Comparison of ENCODE assay signal across 19 cellular contexts in genomic region chr5:12330993-12331588, GRCh38.
"Had no signal": no experiment of that assay in that cellular context is flagged by ENCODE, and none has a peak within 500 bp of the region (broad histone marks: within the 10 kb centered on the region; RNA-seq: fewer than 3 reads in every experiment).

No MANE protein-coding gene starts in this region.

- H3K36me3 Mint-ChIP-seq: natural killer cell treated with Interleukin-12 subunit alpha and Interleukin-12 subunit beta and Interleukin-15 and Interleukin-18, amount 100 ng/mL, for 72 hours; stimulated activated naive B cell treated with anti-CD40 and anti-IgM and Interleukin-4, amounts not matched to agents 10 μg/mL and 1 μg/mL and 100 μg/mL, for 72 hours had no signal

- H3K4me3 Mint-ChIP-seq: activated T-helper 1 cell treated with anti-CD3 and anti-CD28 coated beads, Interleukin-12 subunit alpha, Interleukin-12 subunit beta, Interleukin-2, Interleukin-4 antibody, amounts not matched to agents 30 ng/mL and 10 ng/mL and 1 ng/mL, durations not matched to agents 14 hours and 24 hours and 36 hours; effector memory CD8-positive, alpha-beta T cell; natural killer cell treated with Interleukin-12 subunit alpha and Interleukin-12 subunit beta and Interleukin-15 and Interleukin-18, amount 100 ng/mL, for 72 hours; stimulated activated naive B cell treated with anti-CD40 and anti-IgM and Interleukin-4, amounts not matched to agents 10 μg/mL and 1 μg/mL and 100 μg/mL, for 72 hours; T-helper 1 cell treated with Interleukin-12 subunit alpha and Interleukin-12 subunit beta and Interleukin-4 antibody, amounts not matched to agents 30 μg/mL and 1 μg/mL, for 36 hours had no signal

- H3K27me3 ChIP-seq: adrenal gland, foreskin keratinocyte, upper lobe of left lung had no signal

- H3K4me1 Mint-ChIP-seq: stimulated activated naive B cell treated with anti-CD40 and anti-IgM and Interleukin-4, amounts not matched to agents 10 μg/mL and 1 μg/mL and 100 μg/mL, for 72 hours had no signal

- H3K4me1 ChIP-seq: adrenal gland, foreskin keratinocyte, lower lobe of right lung, upper lobe of left lung had no signal

- H3K36me3 ChIP-seq: adrenal gland, lower lobe of right lung, thoracic aorta, upper lobe of left lung had no signal

- H3K27me3 Mint-ChIP-seq: effector memory CD8-positive, alpha-beta T cell; natural killer cell treated with Interleukin-12 subunit alpha and Interleukin-12 subunit beta and Interleukin-15 and Interleukin-18, amount 100 ng/mL, for 72 hours; stimulated activated naive B cell treated with anti-CD40 and anti-IgM and Interleukin-4, amounts not matched to agents 10 μg/mL and 1 μg/mL and 100 μg/mL, for 72 hours had no signal

- H3K27ac ChIP-seq: adrenal gland, epithelial cell of prostate, foreskin keratinocyte, lower lobe of right lung, thoracic aorta, upper lobe of left lung had no signal

- H3K4me3 ChIP-seq: adrenal gland, lower lobe of right lung, thoracic aorta, upper lobe of left lung had no signal

- DNase-seq: activated CD4-positive, alpha-beta T cell treated with anti-CD3 and anti-CD28 coated beads, Interleukin-2, amount 50 U/mL, for 1 hour; activated gamma-delta T cell treated with Interleukin-2 at 50 U/mL for 16 hours; activated T-cell treated with anti-CD3 and anti-CD28 coated beads for 4 hours; adrenal gland; effector memory CD8-positive, alpha-beta T cell; foreskin keratinocyte; hippocampal formation; left cardiac atrium; lower lobe of right lung; nucleus accumbens; posterior cingulate gyrus; stimulated activated naive B cell treated with anti-CD40 and anti-IgM and Interleukin-4, amounts not matched to agents 10 μg/mL and 1 μg/mL and 100 μg/mL, for 72 hours; upper lobe of left lung had no signal

- H3K27ac Mint-ChIP-seq: activated naive CD4-positive, alpha-beta T cell treated with anti-CD3 and anti-CD28 coated beads, Interleukin-2, amount 50 U/mL, for 72 hours; activated T-helper 1 cell treated with anti-CD3 and anti-CD28 coated beads, Interleukin-12 subunit alpha, Interleukin-12 subunit beta, Interleukin-2, Interleukin-4 antibody, amounts not matched to agents 30 ng/mL and 10 ng/mL and 1 ng/mL, durations not matched to agents 14 hours and 24 hours and 36 hours; effector memory CD8-positive, alpha-beta T cell; natural killer cell treated with Interleukin-12 subunit alpha and Interleukin-12 subunit beta and Interleukin-15 and Interleukin-18, amount 100 ng/mL, for 72 hours; stimulated activated naive B cell treated with anti-CD40 and anti-IgM and Interleukin-4, amounts not matched to agents 10 μg/mL and 1 μg/mL and 100 μg/mL, for 72 hours; T-helper 1 cell treated with Interleukin-12 subunit alpha and Interleukin-12 subunit beta and Interleukin-4 antibody, amounts not matched to agents 30 μg/mL and 1 μg/mL, for 36 hours had no signal

- H3K9me3 ChIP-seq: adrenal gland, lower lobe of right lung, thoracic aorta had no signal
